Comparison of ENCODE assay signal across 12 cellular contexts in genomic region chr17:77457572-77458201, GRCh38.
A peak's percentile ranks its signal among the peaks of the same experiment; 100 is the strongest.
DNase-seq lines count a peak whose midpoint lies in the region; ATAC-seq, FAIRE-seq and TF ChIP-seq lines count a peak whose summit lies in the region.
"Had no signal": no experiment of that assay in that cellular context is flagged by ENCODE, and none has a peak within 500 bp of the region (broad histone marks: within the 10 kb centered on the region; RNA-seq: fewer than 3 reads in every experiment).

No MANE protein-coding gene starts in this region.

- BruUV-seq in HepG2 (replicated peaks; lab: Mats Ljungman, UMichigan): no TSS peak

- ATAC-seq in HepG2 (no peak), right lobe of liver (no peak), HG03097 (IDR thresholded peaks at IDR 0.05; ENCODE audit: low FRiP score, unreplicated experiment) (no peak)
- ATAC-seq in activated naive CD4-positive, alpha-beta T cell treated with anti-CD3 and anti-CD28 coated beads, Interleukin-2, amount 50 U/mL, for 72 hours: no peak
- ATAC-seq in naive thymus-derived CD4-positive, alpha-beta T cell: no peak

- 95% methylated on average over 14 of the region's 14 CpGs for WGBS in HepG2 (ENCODE audit: low lambda C conversion rate)
- 58% methylated on average over 6 of the region's 14 CpGs for WGBS in right lobe of liver (ENCODE audit: insufficient coverage, low coverage, low lambda C conversion rate, missing lambda C conversion rate)
- WGBS in lower leg skin, 2 donors: 66 to 74% methylated on average over 14 of the region's 14 CpGs

- H3K4me1 ChIP-seq in HepG2 (ENCODE audit: insufficient read depth, low read length) (peaks cover 97% of the 10 kb centered on the region), right lobe of liver (peaks cover 0 to 59% (median 23%) of the 10 kb centered on the region in 4 donors)
- H3K4me1 ChIP-seq in naive thymus-derived CD4-positive, alpha-beta T cell (ENCODE audit: control insufficient read depth in 2 of 2, insufficient read depth in 2 of 2, low read length in 2 of 2): peaks cover 53 to 63% of the 10 kb centered on the region in 2 donors

- FAIRE-seq in HepG2 (lab: Jason Lieb, UNC): no peak
- FAIRE-seq: urothelium cell line had no signal

- peak overlapping the region; percentile 94 to 100 (median 98) for H3K4me3 Mint-ChIP-seq in naive thymus-derived CD4-positive, alpha-beta T cell

- no peak overlapping the region for H2AFZ ChIP-seq in HepG2 (ENCODE audit: low read length)

- H3K9me3 Mint-ChIP-seq in activated naive CD4-positive, alpha-beta T cell treated with anti-CD3 and anti-CD28 coated beads, Interleukin-2, amount 50 U/mL, for 72 hours: no peaks in the 10 kb centered on the region
- H3K9me3 Mint-ChIP-seq in naive thymus-derived CD4-positive, alpha-beta T cell: peaks cover 0 to 2% (median 0%) of the 10 kb centered on the region in 11 donors

- DNase-seq in HepG2 (ENCODE audit: low spot score) (no peak), right lobe of liver (no peak), NCI-H69 (lab: John Stamatoyannopoulos, UW) (no peak), HCEC 1CT (no peak), lower leg skin (ENCODE audit: low spot score in 2 of 2) (no peak)
- DNase-seq in activated naive CD4-positive, alpha-beta T cell treated with anti-CD3 and anti-CD28 coated beads, Interleukin-2, amount 50 U/mL, for 72 hours (ENCODE audit: low spot score in 2 of 2): no peak
- DNase-seq in naive thymus-derived CD4-positive, alpha-beta T cell: no peak
- DNase-seq: AML-193, aorta, NCI-H1436 treated with DMSO at 0.1 percent for 48 hours had no signal

- peaks cover 65% of the 10 kb centered on the region for H4K20me1 ChIP-seq in HepG2 (ENCODE audit: insufficient read depth, low read length)

- no peaks in the 10 kb centered on the region for H3K27me3 Mint-ChIP-seq in naive thymus-derived CD4-positive, alpha-beta T cell

- no peak overlapping the region for H3K4me2 ChIP-seq in HepG2 (ENCODE audit: low read depth, low read length)

- CTCF ChIA-PET in HepG2 (lab: Yijun Ruan, JAX; ENCODE audit: low intra/inter-chr PET ratio, low total read pairs): no interaction called here
- CTCF ChIA-PET in naive thymus-derived CD4-positive, alpha-beta T cell (lab: Charles Lee): interaction anchor here (1.0 to 1.8 kb wide), 7 partner anchors 12 to 127 kb away, joined by 3 to 13 read pairs (median 6); no protein-coding TSS in a partner anchor

- no peak overlapping the region for H3K9ac ChIP-seq in HepG2 (ENCODE audit: insufficient read depth, low read depth, low read length)

- no peak for TF ChIP-seq POLR2A in HepG2 (IDR thresholded peaks at IDR 0.05; ENCODE audit: insufficient read depth in 1 of 2, low read depth in 2 of 2, low read length in 2 of 2)
- TF ChIP-seq POLR2A in right lobe of liver (IDR thresholded peaks at IDR 0.05): no peak
- no peak for TF ChIP-seq POLR2A in lower leg skin (IDR thresholded peaks at IDR 0.05)

- no peak for TF ChIP-seq RAD21 in HepG2 (CRISPR knock-in tag; IDR thresholded peaks at IDR 0.05)

- H3K27ac Mint-ChIP-seq in activated naive CD4-positive, alpha-beta T cell treated with anti-CD3 and anti-CD28 coated beads, Interleukin-2, amount 50 U/mL, for 72 hours: peak overlapping the region; percentile 96 to 98
- peak overlapping the region; percentile 93 to 100 (median 98) for H3K27ac Mint-ChIP-seq in naive thymus-derived CD4-positive, alpha-beta T cell

- intact Hi-C loops in HepG2 (cut with micrococcal nuclease; ENCODE audit: unreplicated experiment): no loop called here
- intact Hi-C loops in right lobe of liver (cut with DNase I): no loop called here
- intact Hi-C loops in naive thymus-derived CD4-positive, alpha-beta T cell (cut with micrococcal nuclease): loop anchor here (1.0 to 2.0 kb wide), 4 partner anchors 8 to 57 kb away; no protein-coding TSS in a partner anchor
- intact Hi-C loops in lower leg skin (cut with DNase I; ENCODE audit: low total_unique reads): no loop called here

- H3K36me3 Mint-ChIP-seq in activated naive CD4-positive, alpha-beta T cell treated with anti-CD3 and anti-CD28 coated beads, Interleukin-2, amount 50 U/mL, for 72 hours: peaks cover 53 to 66% of the 10 kb centered on the region in 2 donors
- peaks cover 5 to 66% (median 26%) of the 10 kb centered on the region in 5 donors for H3K36me3 Mint-ChIP-seq in naive thymus-derived CD4-positive, alpha-beta T cell

- H3K27ac ChIP-seq in HepG2 (ENCODE audit: extremely low read length, insufficient read depth, low read length) (peak overlapping the region; percentile 41), right lobe of liver (peak overlapping the region in 1 of 3 donors; percentile 87)
- H3K27ac ChIP-seq in naive thymus-derived CD4-positive, alpha-beta T cell (ENCODE audit: low read depth, low read length): peak overlapping the region; percentile 92

- peaks cover 37 to 76% (median 51%) of the 10 kb centered on the region in 7 donors for H3K4me1 Mint-ChIP-seq in naive thymus-derived CD4-positive, alpha-beta T cell

- TF ChIP-seq EP300 in HepG2 (IDR thresholded peaks at IDR 0.05; ENCODE audit: low read depth in 2 of 2, low read length in 2 of 2) (no peak), HepG2 (CRISPR knock-in tag; IDR thresholded peaks at IDR 0.05; ENCODE audit: borderline replicate concordance) (no peak)

- peaks cover 94% of the 10 kb centered on the region for H3K79me2 ChIP-seq in HepG2 (ENCODE audit: insufficient read depth, low read length)

- in situ Hi-C loops in HepG2 (cut with HindIII; ENCODE audit: extremely low pct_ligation_motif_present, low pct_unique_long_range_greater_than_20kb): no loop called here

- no peaks in the 10 kb centered on the region for H3K27me3 ChIP-seq in HepG2 (ENCODE audit: control insufficient read depth in 1 of 2, insufficient read depth in 2 of 2, low read length in 2 of 2)
- H3K27me3 ChIP-seq in right lobe of liver: no peaks in the 10 kb centered on the region
- H3K27me3 ChIP-seq in naive thymus-derived CD4-positive, alpha-beta T cell (ENCODE audit: control insufficient read depth in 2 of 2, insufficient read depth in 2 of 2, low read length in 2 of 2): no peaks in the 10 kb centered on the region

- H3K9me3 ChIP-seq in HepG2 (ENCODE audit: low read length): no peaks in the 10 kb centered on the region
- H3K9me3 ChIP-seq in right lobe of liver: no peaks in the 10 kb centered on the region
- no peaks in the 10 kb centered on the region for H3K9me3 ChIP-seq in naive thymus-derived CD4-positive, alpha-beta T cell (ENCODE audit: control insufficient read depth in 2 of 3, low read length in 3 of 3)

- TF ChIP-seq CTCF in HepG2 (CRISPR knock-in tag; IDR thresholded peaks at IDR 0.05) (no peak), right lobe of liver (IDR thresholded peaks at IDR 0.05) (no peak), lower leg skin (IDR thresholded peaks at IDR 0.05) (no peak)

- peaks cover 9 to 32% of the 10 kb centered on the region in 2 experiments for H3K36me3 ChIP-seq in HepG2 (replicated peaks in 1 of 2; ENCODE audit: control insufficient read depth in 1 of 2, insufficient read depth in 2 of 2, low read length in 2 of 2)
- no peaks in the 10 kb centered on the region for H3K36me3 ChIP-seq in right lobe of liver
- peaks cover 0 to 33% (median 0%) of the 10 kb centered on the region in 3 experiments for H3K36me3 ChIP-seq in naive thymus-derived CD4-positive, alpha-beta T cell (ENCODE audit: control insufficient read depth in 2 of 3, insufficient read depth in 3 of 3, low read length in 3 of 3)

- H3K4me3 ChIP-seq in HepG2 (replicated peaks in 1 of 3; ENCODE audit: insufficient read depth in 1 of 3, low read depth in 2 of 3, low read length in 3 of 3) (no peak overlapping the region), right lobe of liver (no peak overlapping the region), lower leg skin (ENCODE audit: low read depth, poor library complexity, severe bottlenecking) (no peak overlapping the region)
- H3K4me3 ChIP-seq in naive thymus-derived CD4-positive, alpha-beta T cell (ENCODE audit: low read length): peak overlapping the region; percentile 77

- POLR2A ChIA-PET in HepG2 (lab: Yijun Ruan, JAX): interaction anchor here (4.0 kb wide), 1 partner anchor 7 kb away, joined by 91 read pairs; no protein-coding TSS in a partner anchor
- POLR2A ChIA-PET in naive thymus-derived CD4-positive, alpha-beta T cell (lab: Charles Lee): interaction anchor here (0.6 to 11.7 kb wide), 13 partner anchors 8 to 1244 kb away, joined by 3 to 678 read pairs (median 4); no protein-coding TSS in a partner anchor

TF ChIP-seq in HepG2, 621 proteins besides CTCF, POLR2A, EP300 and RAD21 (continues in another document):
- no peak for TF ChIP-seq ZFX (CRISPR knock-in tag; IDR thresholded peaks at IDR 0.05; ENCODE audit: low read depth)
- TF ChIP-seq ZNF841 (CRISPR knock-in tag; IDR thresholded peaks at IDR 0.05; ENCODE audit: borderline replicate concordance): no peak
- TF ChIP-seq POLR2AphosphoS5 (IDR thresholded peaks at IDR 0.05; ENCODE audit: low read depth, low read length): no peak
- TF ChIP-seq CHCHD3 (CRISPR knock-in tag; IDR thresholded peaks at IDR 0.05): no peak
- no peak for TF ChIP-seq NR2F2 (IDR thresholded peaks at IDR 0.05; ENCODE audit: borderline replicate concordance, low read depth)
- TF ChIP-seq NAIF1 (CRISPR knock-in tag; IDR thresholded peaks at IDR 0.05; ENCODE audit: borderline replicate concordance): no peak
- TF ChIP-seq ZBTB3 (CRISPR knock-in tag; IDR thresholded peaks at IDR 0.05; ENCODE audit: borderline replicate concordance, low read depth): no peak
- no peak for TF ChIP-seq ZSCAN30 (CRISPR knock-in tag; IDR thresholded peaks at IDR 0.05)
- no peak for TF ChIP-seq RBAK (CRISPR knock-in tag; IDR thresholded peaks at IDR 0.05)

Comparison
In these comparisons a context has a peak if more than half of its experiments do, and no peak if none do; other contexts are left out.
1. intact Hi-C loops: an anchor here in naive thymus-derived CD4-positive, alpha-beta T cell (1.0 to 2.0 kb wide); none called in HepG2, right lobe of liver and lower leg skin.